Comparison of ENCODE assay signal across 16 cellular contexts in genomic region chr14:35897616-35898111, GRCh38.
DNase-seq lines count a peak whose midpoint lies in the region; ATAC-seq and TF ChIP-seq lines count a peak whose summit lies in the region.
"Had no signal": no experiment of that assay in that cellular context is flagged by ENCODE, and none has a peak within 500 bp of the region (broad histone marks: within the 10 kb centered on the region; RNA-seq: fewer than 3 reads in every experiment).

No MANE protein-coding gene starts in this region.

- H3K4me1 ChIP-seq in neural progenitor cell: peaks cover 17% of the 10 kb centered on the region
- H3K4me1 ChIP-seq: BLaER1, heart left ventricle, parathyroid adenoma had no signal

- H3K4me3 Mint-ChIP-seq in neural progenitor cell: no peak overlapping the region
- H3K4me3 Mint-ChIP-seq in activated CD4-positive, alpha-beta T cell treated with anti-CD3 and anti-CD28 coated beads for 36 hours: no peak overlapping the region
- H3K4me3 Mint-ChIP-seq: activated B cell treated with CpG ODN at 0.5 μM for 24 hours had no signal

- intact Hi-C loops in lower leg skin (cut with DNase I; ENCODE audit: low total_unique reads): no loop called here
- intact Hi-C loops in activated CD4-positive, alpha-beta T cell treated with anti-CD3 and anti-CD28 coated beads for 36 hours (cut with DNase I, micrococcal nuclease): no loop called here

- H3K27me3 Mint-ChIP-seq in neural progenitor cell (ENCODE audit: insufficient read depth, low read depth): no peaks in the 10 kb centered on the region
- H3K27me3 Mint-ChIP-seq in activated CD4-positive, alpha-beta T cell treated with anti-CD3 and anti-CD28 coated beads for 36 hours: no peaks in the 10 kb centered on the region
- H3K27me3 Mint-ChIP-seq: activated B cell treated with CpG ODN at 0.5 μM for 24 hours had no signal

- no peaks in the 10 kb centered on the region for H3K36me3 Mint-ChIP-seq in neural progenitor cell
- H3K36me3 Mint-ChIP-seq in activated CD4-positive, alpha-beta T cell treated with anti-CD3 and anti-CD28 coated beads for 36 hours (ENCODE audit: low read depth): peaks cover 7% of the 10 kb centered on the region

- H3K4me3 ChIP-seq in neural progenitor cell (peak overlapping the region; percentile 8), lower leg skin (ENCODE audit: low read depth, poor library complexity, severe bottlenecking) (no peak overlapping the region)
- H3K4me3 ChIP-seq: BLaER1, heart left ventricle, K562, lung had no signal

- H3K9me3 ChIP-seq in neural progenitor cell (ENCODE audit: low read depth): no peaks in the 10 kb centered on the region

- no peaks in the 10 kb centered on the region for H3K27me3 ChIP-seq in neural progenitor cell
- H3K27me3 ChIP-seq: BLaER1, heart left ventricle had no signal

- peaks cover 11% of the 10 kb centered on the region for H3K4me1 Mint-ChIP-seq in neural progenitor cell
- H3K4me1 Mint-ChIP-seq in activated CD4-positive, alpha-beta T cell treated with anti-CD3 and anti-CD28 coated beads for 36 hours: no peaks in the 10 kb centered on the region
- H3K4me1 Mint-ChIP-seq: activated B cell treated with CpG ODN at 0.5 μM for 24 hours had no signal

- peak overlapping the region; percentile 68 for H3K4me2 ChIP-seq in neural progenitor cell
- H3K4me2 ChIP-seq: BLaER1 had no signal

- no peak for TF ChIP-seq POLR2A in lower leg skin (IDR thresholded peaks at IDR 0.05)

- no peak for ATAC-seq in GM19452 (IDR thresholded peaks at IDR 0.05; ENCODE audit: unreplicated experiment)
- no peak for ATAC-seq in activated CD4-positive, alpha-beta T cell treated with anti-CD3 and anti-CD28 coated beads for 36 hours
- ATAC-seq: K562 had no signal

- DNase-seq in DMS153 treated with DMSO at 0.1 percent for 48 hours (lab: John Stamatoyannopoulos, UW; ENCODE audit: unreplicated experiment) (peak; percentile 9), NCI-H2107 treated with DMSO at 0.1 percent for 48 hours (lab: John Stamatoyannopoulos, UW; ENCODE audit: unreplicated experiment) (peak; percentile 62), ecto neural progenitor cell (ENCODE audit: low spot score) (peak; percentile 70), neural progenitor cell (ENCODE audit: low spot score) (peak; percentile 81), lower leg skin (ENCODE audit: low spot score in 2 of 2) (no peak), NCI-H2029 (lab: John Stamatoyannopoulos, UW) (no peak)
- no peak for DNase-seq in activated CD4-positive, alpha-beta T cell treated with anti-CD3 and anti-CD28 coated beads for 36 hours
- DNase-seq: activated B cell treated with CpG ODN at 0.5 μM for 24 hours; heart left ventricle; NCI-H446 treated with DMSO at 0.1 percent for 48 hours; stimulated activated CD4-positive, alpha-beta T cell treated with anti-CD3 and anti-CD28 coated beads, Interleukin-1b, Interleukin-23, amount 100 ng/mL, for 48 hours had no signal

- CTCF ChIA-PET in activated CD4-positive, alpha-beta T cell treated with anti-CD3 and anti-CD28 coated beads for 36 hours (lab: Charles Lee): interaction anchor here (0.6 kb wide), 1 partner anchor 29 kb away, joined by 4 read pairs; no protein-coding TSS in a partner anchor

- H3K27ac ChIP-seq in neural progenitor cell: no peak overlapping the region
- H3K27ac ChIP-seq: BLaER1, heart left ventricle, parathyroid adenoma had no signal

- WGBS in lower leg skin, 2 donors: 28 to 58% methylated on average over 4 of the region's 4 CpGs

- peaks cover 5% of the 10 kb centered on the region for H3K36me3 ChIP-seq in neural progenitor cell
- H3K36me3 ChIP-seq: BLaER1, heart left ventricle had no signal

- H3F3A ChIP-seq in neural progenitor cell (ENCODE audit: low read depth): peaks cover 18% of the 10 kb centered on the region

- peak overlapping the region; percentile 92 for H2AFZ ChIP-seq in neural progenitor cell (replicated peaks)
- H2AFZ ChIP-seq: parathyroid adenoma had no signal

- TF ChIP-seq CTCF in neural progenitor cell (IDR thresholded peaks at IDR 0.05): no peak
- TF ChIP-seq CTCF in lower leg skin (IDR thresholded peaks at IDR 0.05): no peak

- H3K27ac Mint-ChIP-seq in neural progenitor cell: peak overlapping the region; percentile 15
- no peak overlapping the region for H3K27ac Mint-ChIP-seq in activated CD4-positive, alpha-beta T cell treated with anti-CD3 and anti-CD28 coated beads for 36 hours
- H3K27ac Mint-ChIP-seq: activated B cell treated with CpG ODN at 0.5 μM for 24 hours had no signal

- H3K9me3 Mint-ChIP-seq in neural progenitor cell: peaks cover 13% of the 10 kb centered on the region
- H3K9me3 Mint-ChIP-seq in activated CD4-positive, alpha-beta T cell treated with anti-CD3 and anti-CD28 coated beads for 36 hours (ENCODE audit: low read depth): peaks cover 31% of the 10 kb centered on the region

- H3K9ac ChIP-seq in neural progenitor cell: no peak overlapping the region
- H3K9ac ChIP-seq: BLaER1, parathyroid adenoma had no signal

- no peaks in the 10 kb centered on the region for H3K79me2 ChIP-seq in neural progenitor cell (ENCODE audit: low read depth)
- H3K79me2 ChIP-seq: parathyroid adenoma had no signal

- POLR2A ChIA-PET in activated CD4-positive, alpha-beta T cell treated with anti-CD3 and anti-CD28 coated beads for 36 hours (lab: Charles Lee): interaction anchor here (0.6 kb wide), 1 partner anchor 124 kb away, joined by 3 read pairs; no protein-coding TSS in a partner anchor

- no peaks in the 10 kb centered on the region for H4K20me1 ChIP-seq in neural progenitor cell (ENCODE audit: low read depth)
- H4K20me1 ChIP-seq: BLaER1 had no signal

Comparison
In these comparisons a context has a peak if more than half of its experiments do, and no peak if none do; other contexts are left out.
1. DNase-seq: peak in DMS153 treated with DMSO at 0.1 percent for 48 hours (single experiment), NCI-H2107 treated with DMSO at 0.1 percent for 48 hours (single experiment), ecto neural progenitor cell (single experiment) and neural progenitor cell (single experiment); none in lower leg skin (0 of 2), NCI-H2029 (single experiment) and activated CD4-positive, alpha-beta T cell treated with anti-CD3 and anti-CD28 coated beads for 36 hours (single experiment).